1 cellular context compared by ENCODE assay signal in the genomic region with DNA sequence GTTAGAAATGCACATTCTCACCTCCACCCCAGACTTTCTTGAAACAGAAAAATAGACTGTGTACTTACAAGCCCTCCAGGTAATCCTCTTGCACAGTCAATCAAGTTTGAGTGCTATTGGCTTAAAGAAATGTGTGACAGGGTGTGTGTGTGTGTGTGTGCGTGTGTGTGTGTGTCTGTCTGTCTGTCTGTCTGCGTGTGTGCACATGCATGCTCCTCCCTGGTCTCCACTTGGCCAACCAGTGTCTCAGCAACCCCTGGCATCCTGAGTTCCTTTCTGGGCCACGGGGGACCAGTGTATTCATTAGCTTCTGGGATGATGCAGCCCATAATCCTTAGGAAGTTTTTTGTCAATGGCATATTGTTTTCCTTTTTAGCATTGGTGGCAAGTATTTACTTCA.
TF ChIP-seq lines count a peak whose summit lies in the region.

No MANE protein-coding gene starts in this region.

TF ChIP-seq in IMR-90, 13 proteins besides CTCF, POLR2A, EP300 and RAD21:
- TF ChIP-seq CHD1 (IDR thresholded peaks at IDR 0.05; ENCODE audit: low read depth, low read length) (no peak), SMC3 (IDR thresholded peaks at IDR 0.05; ENCODE audit: low read depth, low read length) (no peak), NFE2L2 (IDR thresholded peaks at IDR 0.05; ENCODE audit: low read depth, low read length) (no peak), CEBPB (IDR thresholded peaks at IDR 0.05; ENCODE audit: low read depth, low read length) (no peak), FOS (IDR thresholded peaks at IDR 0.05; ENCODE audit: low read depth, low read length) (no peak), MAZ (IDR thresholded peaks at IDR 0.05; ENCODE audit: borderline replicate concordance, low read depth, low read length) (no peak), RFX5 (IDR thresholded peaks at IDR 0.05; ENCODE audit: low read depth, low read length) (no peak), RCOR1 (IDR thresholded peaks at IDR 0.05; ENCODE audit: insufficient replicate concordance, low read length) (no peak), MAFK (IDR thresholded peaks at IDR 0.05; ENCODE audit: low read depth, low read length) (no peak)
- TF ChIP-seq, protein P1, sequence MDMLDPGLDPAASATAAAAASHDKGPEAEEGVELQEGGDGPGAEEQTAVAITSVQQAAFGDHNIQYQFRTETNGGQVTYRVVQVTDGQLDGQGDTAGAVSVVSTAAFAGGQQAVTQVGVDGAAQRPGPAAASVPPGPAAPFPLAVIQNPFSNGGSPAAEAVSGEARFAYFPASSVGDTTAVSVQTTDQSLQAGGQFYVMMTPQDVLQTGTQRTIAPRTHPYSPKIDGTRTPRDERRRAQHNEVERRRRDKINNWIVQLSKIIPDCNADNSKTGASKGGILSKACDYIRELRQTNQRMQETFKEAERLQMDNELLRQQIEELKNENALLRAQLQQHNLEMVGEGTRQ (IDR thresholded peaks at IDR 0.05; ENCODE audit: low read depth, low read length): no peak
